ENCODE assay signal across 8 cellular contexts in the genomic region with DNA sequence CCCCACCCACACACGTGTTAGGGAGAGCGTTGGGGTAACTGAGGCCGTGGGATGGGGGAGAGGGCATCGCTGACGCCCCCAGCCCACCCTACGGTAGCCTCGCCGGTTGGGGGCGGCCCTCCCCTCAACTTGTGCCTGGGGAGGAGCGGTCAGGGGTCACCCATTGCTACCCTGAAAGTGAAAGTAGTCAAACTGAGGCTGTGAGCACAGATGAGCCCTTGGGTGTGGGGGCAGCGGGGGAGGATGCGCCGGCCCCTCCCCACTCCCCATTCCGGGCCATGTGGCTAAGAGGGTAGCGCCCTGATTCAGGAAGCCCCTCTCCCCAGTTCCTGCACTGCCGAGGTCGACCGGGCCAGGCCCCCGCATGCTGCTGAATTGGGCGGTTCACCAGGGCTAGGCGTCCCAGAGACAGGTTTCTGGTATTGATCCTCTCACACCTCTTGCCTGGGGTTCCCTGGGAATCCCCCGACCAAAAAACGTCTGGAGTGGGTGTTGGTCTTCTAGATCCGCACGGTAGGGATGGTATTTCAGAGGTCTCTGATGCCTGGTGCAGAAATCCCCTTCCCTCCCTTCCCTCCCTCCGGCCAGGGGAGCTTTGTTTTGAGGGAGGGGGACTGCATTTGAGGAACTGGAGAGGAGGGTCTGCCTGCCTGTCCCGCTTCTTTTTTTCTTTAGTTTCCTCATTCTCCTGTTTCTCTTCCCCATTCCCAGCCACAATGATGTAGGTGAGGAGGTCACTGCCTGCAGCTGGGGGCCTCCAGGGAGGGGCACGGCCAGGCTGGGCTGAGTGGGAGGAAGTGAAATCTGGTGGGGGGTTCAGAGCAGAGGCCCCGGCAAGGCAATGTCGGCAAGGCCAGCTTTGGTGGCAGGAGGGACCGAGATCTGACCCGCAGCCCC. TPM values are rescaled to one million over a fixed set of nuclear protein-coding genes. Genes with fewer than 3 reads are reported as not detected.
DNase-seq lines count a peak whose midpoint lies in the region; ATAC-seq and TF ChIP-seq lines count a peak whose summit lies in the region.

No MANE protein-coding gene starts in this region.

- POLR2A ChIA-PET in GM10248 (lab: Yijun Ruan, JAX): no interaction called here

- H3K36me3 ChIP-seq in RWPE2 (ENCODE audit: low read depth) (no peaks in the 10 kb centered on the region), kidney epithelial cell (ENCODE audit: control insufficient read depth, insufficient read depth, low read length) (no peaks in the 10 kb centered on the region)

- CTCF ChIA-PET in GM10248 (lab: Yijun Ruan, JAX): interaction anchor here (2.8 to 25.8 kb wide), 3 partner anchors 9 to 36 kb away, joined by 14 to 1216 read pairs (median 37); no protein-coding TSS in a partner anchor

- in situ Hi-C loops in astrocyte of the cerebellum (cut with HindIII; ENCODE audit: low sequenced_read_pairs): no loop called here

- H3K9me3 ChIP-seq in RWPE2 (ENCODE audit: severe bottlenecking): no peaks in the 10 kb centered on the region

- peaks cover 40% of the 10 kb centered on the region for H3K4me1 ChIP-seq in RWPE2 (ENCODE audit: insufficient read depth, poor library complexity, severe bottlenecking)

- TF ChIP-seq CTCF in GM10248 (IDR thresholded peaks at IDR 0.05; ENCODE audit: control extremely low read depth, extremely low read depth, low read depth, missing control alignments): peak; percentile 6
- TF ChIP-seq CTCF in RWPE2 (IDR thresholded peaks at IDR 0.05; ENCODE audit: poor library complexity, severe bottlenecking): no peak
- TF ChIP-seq CTCF in astrocyte of the cerebellum (IDR thresholded peaks at IDR 0.05; ENCODE audit: low read depth, low read length, missing control alignments): no peak
- TF ChIP-seq CTCF in kidney epithelial cell (IDR thresholded peaks at IDR 0.05; ENCODE audit: insufficient read depth, low read length, poor library complexity, severe bottlenecking): no peak

- H3K27ac ChIP-seq in RWPE2 (ENCODE audit: poor library complexity, severe bottlenecking): peak overlapping the region; percentile 79

- H3K4me3 ChIP-seq in RWPE2 (ENCODE audit: severe bottlenecking) (peak overlapping the region; percentile 76), astrocyte of the cerebellum (ENCODE audit: low read depth, low read length) (peak overlapping the region; percentile 89), kidney epithelial cell (ENCODE audit: low read depth, low read length) (peak overlapping the region; percentile 68)

- DNase-seq in GM10248 (ENCODE audit: extremely low spot score) (peak; percentile 51), RWPE2 (ENCODE audit: low spot score) (no peak), astrocyte of the cerebellum (ENCODE audit: low read depth) (no peak), kidney epithelial cell (ENCODE audit: low read depth) (no peak), epidermal melanocyte (ENCODE audit: insufficient read length, low spot score) (no peak), NCI-H128 (lab: John Stamatoyannopoulos, UW; ENCODE audit: unreplicated experiment) (no peak)
- peak in 2 of 3 experiments; percentile 41 to 56 for DNase-seq in stimulated activated CD4-positive, alpha-beta T cell treated with anti-CD3 and anti-CD28 coated beads, TNF-alpha, amount 100 ng/mL, for 24 hours (ENCODE audit: low read depth in 3 of 3)

- ATAC-seq in RWPE2 (ENCODE audit: low read depth) (no peak), HG03460 (IDR thresholded peaks at IDR 0.05; ENCODE audit: unreplicated experiment) (no peak)

- H3K27me3 ChIP-seq in RWPE2 (ENCODE audit: insufficient read depth, poor library complexity, severe bottlenecking) (no peaks in the 10 kb centered on the region), kidney epithelial cell (ENCODE audit: control insufficient read depth, insufficient read depth, low read length) (no peaks in the 10 kb centered on the region)

RNA-seq across cellular contexts. Expression of a gene that starts 1.0 kb away (rescaled TPM):
- total RNA-seq in kidney epithelial cell: 30.5 and 32.3 TPM in 2 replicates

RNA-seq across cellular contexts. Expression of a gene that starts 37.8 kb away (rescaled TPM):
- total RNA-seq in kidney epithelial cell: 14.7 and 16.0 TPM in 2 replicates

Comparison
In these comparisons a context has a peak if more than half of its experiments do, and no peak if none do; other contexts are left out.
1. DNase-seq: peak in GM10248 (single experiment) and stimulated activated CD4-positive, alpha-beta T cell treated with anti-CD3 and anti-CD28 coated beads, TNF-alpha, amount 100 ng/mL, for 24 hours (2 of 3); none in RWPE2 (single experiment), astrocyte of the cerebellum (single experiment), kidney epithelial cell (single experiment), epidermal melanocyte (single experiment) and NCI-H128 (single experiment).
2. Peak in every context shown above with its lines, with median percentiles within 50 percentile points of each other: H3K4me3 ChIP-seq.